ENCODE assay signal across 16 cellular contexts in the genomic region with DNA sequence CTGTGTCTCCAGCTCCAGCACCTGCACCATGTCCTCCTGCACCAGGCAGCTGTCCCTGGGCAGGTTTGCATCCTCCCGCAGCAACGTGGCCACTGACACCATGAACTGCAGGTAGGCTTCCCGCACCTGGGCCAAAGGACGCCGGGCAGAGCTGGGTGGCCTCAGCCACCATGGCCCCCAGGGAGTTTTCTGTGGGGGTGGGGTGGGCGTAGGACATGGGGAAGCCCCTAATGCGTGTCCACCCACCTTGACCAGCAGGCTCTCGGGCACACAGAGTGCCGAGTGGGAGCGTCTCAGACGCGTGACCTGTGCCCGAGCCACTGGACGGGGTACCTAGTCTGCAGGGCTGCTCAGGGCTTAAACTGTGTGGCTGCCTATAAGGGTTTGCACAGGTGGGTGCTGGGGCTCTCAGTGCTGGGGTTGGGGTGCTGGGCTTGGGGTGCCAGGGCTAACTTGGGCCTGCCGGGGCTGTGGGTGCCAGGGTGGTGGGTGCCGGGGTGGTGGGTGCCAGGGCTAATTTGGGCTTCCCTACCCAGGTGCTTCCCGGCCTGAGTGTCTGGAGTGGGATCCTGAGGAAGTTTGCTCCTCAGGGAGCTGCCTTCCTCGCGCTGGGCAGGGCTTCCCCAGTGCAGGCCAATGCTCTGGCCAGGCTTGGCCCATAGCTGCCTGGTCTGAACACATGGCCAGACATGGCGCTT.
"Had no signal": no experiment of that assay in that cellular context is flagged by ENCODE, and none has a peak within 500 bp of the region (broad histone marks: within the 10 kb centered on the region; RNA-seq: fewer than 3 reads in every experiment).

No MANE protein-coding gene starts in this region.

- H3K4me1 ChIP-seq: neural progenitor cell, pancreas, tibial artery had no signal

- H3K4me2 ChIP-seq: neural progenitor cell had no signal

- H3K27me3 ChIP-seq: brain microvascular endothelial cell, pancreas had no signal

- H3K27ac ChIP-seq: brain microvascular endothelial cell, neural progenitor cell, pancreas, tibial artery had no signal

- H3K9ac ChIP-seq: neural progenitor cell had no signal

- H3K9me3 ChIP-seq: pancreas had no signal

- ATAC-seq: activated CD8-positive, alpha-beta T cell treated with anti-CD3 and anti-CD28 coated beads for 36 hours; activated T-cell treated with anti-CD3 and anti-CD28 coated beads, Interleukin-2, amount 50 U/mL, for 72 hours; left colon; pancreas; T-cell had no signal

- H3K36me3 ChIP-seq: brain microvascular endothelial cell, neural progenitor cell, pancreas, tibial artery had no signal

- FAIRE-seq: pancreas had no signal

- DNase-seq: activated CD8-positive, alpha-beta T cell treated with anti-CD3 and anti-CD28 coated beads for 36 hours; activated gamma-delta T cell; activated T-cell treated with anti-CD3 and anti-CD28 coated beads, Interleukin-2, amount 50 U/mL, for 72 hours; anterior cingulate cortex; brain microvascular endothelial cell; effector memory CD4-positive, alpha-beta T cell; foreskin melanocyte; midbrain; stimulated activated CD4-positive, alpha-beta T cell treated with anti-CD3 and anti-CD28 coated beads, Interleukin-12 subunit alpha, Interleukin-12 subunit beta, amount 100 ng/mL, for 4 hours; stimulated activated CD4-positive, alpha-beta T cell treated with anti-CD3 and anti-CD28 coated beads, Interleukin-2, amount 100 ng/mL, for 24 hours; tibial artery had no signal

- H2AFZ ChIP-seq: neural progenitor cell had no signal

- H3K4me3 ChIP-seq: lung, neural progenitor cell, pancreas, tibial artery had no signal
